ENCODE assay signal across 13 cellular contexts in the genomic region with DNA sequence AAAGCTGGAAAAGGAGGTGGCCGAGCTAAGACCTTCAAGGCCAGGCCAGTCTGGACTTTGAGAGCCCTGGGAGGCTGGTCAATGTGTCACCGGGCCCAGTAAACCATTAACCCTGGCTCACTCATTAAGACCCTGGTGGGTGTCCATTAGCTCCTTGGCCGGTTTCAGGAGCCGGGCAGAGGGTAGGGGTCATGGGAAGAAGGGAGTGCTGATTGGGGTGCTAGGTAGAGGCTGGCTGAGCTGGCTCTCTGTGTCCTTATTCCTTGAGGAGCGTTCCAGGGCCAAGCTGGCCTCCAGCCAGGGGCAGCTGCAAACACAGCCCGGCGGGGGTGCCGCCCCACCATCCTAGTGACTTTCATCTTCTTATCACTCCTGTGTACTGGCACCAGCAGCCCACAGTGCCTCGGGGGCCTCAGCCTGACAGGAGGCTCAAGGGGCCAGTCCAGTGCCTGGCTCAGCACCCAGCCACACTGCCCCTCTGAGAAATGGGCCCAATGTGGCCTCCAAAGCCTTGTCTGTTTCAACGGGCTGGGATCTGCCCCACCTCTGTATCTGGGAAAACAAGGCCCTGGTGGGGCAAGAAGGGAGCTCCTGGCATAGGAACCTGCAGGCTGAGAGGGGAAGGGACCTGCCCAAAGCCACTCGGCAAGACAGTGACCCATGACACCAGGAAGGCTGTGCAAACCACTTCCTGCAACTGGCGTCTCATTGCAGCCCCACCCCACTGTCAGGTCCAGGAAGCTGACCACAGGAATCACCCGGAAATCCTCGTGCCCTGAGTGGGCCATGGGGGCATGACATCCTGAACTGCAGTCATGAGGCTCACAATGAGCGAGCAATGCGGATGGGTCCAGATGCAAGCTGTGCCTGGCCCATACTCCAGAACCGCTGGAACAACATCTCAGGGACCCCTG. TPM values are rescaled to one million over a fixed set of nuclear protein-coding genes. Genes with fewer than 3 reads are reported as not detected.
DNase-seq lines count a peak whose midpoint lies in the region; ATAC-seq and TF ChIP-seq lines count a peak whose summit lies in the region.
"Had no signal": no experiment of that assay in that cellular context is flagged by ENCODE, and none has a peak within 500 bp of the region (broad histone marks: within the 10 kb centered on the region; RNA-seq: fewer than 3 reads in every experiment).

No MANE protein-coding gene starts in this region.

- no peaks in the 10 kb centered on the region for H3K9me3 Mint-ChIP-seq in CD14-positive monocyte
- no peaks in the 10 kb centered on the region for H3K9me3 Mint-ChIP-seq in natural killer cell treated with Interleukin-12 subunit alpha and Interleukin-12 subunit beta and Interleukin-15 and Interleukin-18, amount 100 ng/mL, for 72 hours
- H3K9me3 Mint-ChIP-seq: CD8-positive, alpha-beta memory T cell had no signal

- intact Hi-C loops in CD14-positive monocyte (cut with micrococcal nuclease), result no loop called here

- DNase-seq in CD14-positive monocyte (ENCODE audit: low spot score) (peak; percentile 85), LHCN-M2 (ENCODE audit: low read depth) (peak; percentile 39), epithelial cell of proximal tubule (ENCODE audit: low read depth) (peak; percentile 26), T-helper 9 cell (no peak)
- peak; percentile 85 for DNase-seq in natural killer cell treated with Interleukin-12 subunit alpha and Interleukin-12 subunit beta and Interleukin-15 and Interleukin-18, amount 100 ng/mL, for 72 hours (ENCODE audit: low spot score)
- DNase-seq: activated naive CD4-positive, alpha-beta T cell treated with anti-CD3 and anti-CD28 coated beads, Interleukin-2, amount 50 U/mL, for 16 hours; CD8-positive, alpha-beta memory T cell; NCI-H1930; PC-9 had no signal

- peak overlapping the region in 1 of 2 donors; percentile 11 for H3K4me3 Mint-ChIP-seq in CD14-positive monocyte
- peak overlapping the region; percentile 27 for H3K4me3 Mint-ChIP-seq in natural killer cell treated with Interleukin-12 subunit alpha and Interleukin-12 subunit beta and Interleukin-15 and Interleukin-18, amount 100 ng/mL, for 72 hours

- H3K36me3 Mint-ChIP-seq in CD14-positive monocyte, result peaks cover 16 to 43% of the 10 kb centered on the region in 2 donors
- H3K36me3 Mint-ChIP-seq in natural killer cell treated with Interleukin-12 subunit alpha and Interleukin-12 subunit beta and Interleukin-15 and Interleukin-18, amount 100 ng/mL, for 72 hours, result no peaks in the 10 kb centered on the region

- H3K27ac Mint-ChIP-seq in CD14-positive monocyte, result peak overlapping the region; percentile 69 to 88 (median 81)
- H3K27ac Mint-ChIP-seq in natural killer cell treated with Interleukin-12 subunit alpha and Interleukin-12 subunit beta and Interleukin-15 and Interleukin-18, amount 100 ng/mL, for 72 hours, result peak overlapping the region; percentile 66 to 78

- peaks cover 0 to 3% (median 0%) of the 10 kb centered on the region in 3 donors for H3K27me3 Mint-ChIP-seq in CD14-positive monocyte (ENCODE audit: low read depth in 3 of 3)
- no peaks in the 10 kb centered on the region for H3K27me3 Mint-ChIP-seq in natural killer cell treated with Interleukin-12 subunit alpha and Interleukin-12 subunit beta and Interleukin-15 and Interleukin-18, amount 100 ng/mL, for 72 hours
- H3K27me3 Mint-ChIP-seq: CD8-positive, alpha-beta memory T cell had no signal

- no peak overlapping the region for H3K4me3 ChIP-seq in epithelial cell of proximal tubule (ENCODE audit: low read depth, low read length)
- H3K4me3 ChIP-seq: PC-9 had no signal

- H3K4me1 Mint-ChIP-seq in CD14-positive monocyte, result peaks cover 39% of the 10 kb centered on the region
- peaks cover 14 to 36% of the 10 kb centered on the region in 2 donors for H3K4me1 Mint-ChIP-seq in natural killer cell treated with Interleukin-12 subunit alpha and Interleukin-12 subunit beta and Interleukin-15 and Interleukin-18, amount 100 ng/mL, for 72 hours (ENCODE audit: low read depth in 2 of 2)

- ATAC-seq in natural killer cell treated with Interleukin-12 subunit alpha and Interleukin-12 subunit beta and Interleukin-15 and Interleukin-18, amount 100 ng/mL, for 72 hours, result peak; percentile 81 to 85
- ATAC-seq in GM18873 (IDR thresholded peaks at IDR 0.05; ENCODE audit: low FRiP score, unreplicated experiment) (no peak), GM18519 (IDR thresholded peaks at IDR 0.05; ENCODE audit: low FRiP score, unreplicated experiment) (no peak), GM19351 (IDR thresholded peaks at IDR 0.05; ENCODE audit: unreplicated experiment) (no peak)

- TF ChIP-seq CTCF in CD14-positive monocyte (IDR thresholded peaks at IDR 0.05) (no peak), epithelial cell of proximal tubule (conservative IDR thresholded peaks at IDR 0.05; ENCODE audit: low read depth, low read length) (no peak)

RNA-seq across cellular contexts. Expression of gene RGL4, which starts 15.1 kb away (rescaled TPM):
- polyA plus RNA-seq in CD14-positive monocyte, result 1 to 10 TPM; 2.3 to 2.4 TPM
- total RNA-seq in LHCN-M2 (2014; rRNA removed) (not detected in 2 replicates), epithelial cell of proximal tubule (not detected in 2 replicates)
- polyA plus RNA-seq in LHCN-M2 (2012), result 0.07 TPM
- 10 to 100 TPM in 1 of 2 donors, 1 to 10 TPM in 1; 6.5 to 10.2 TPM for total RNA-seq in natural killer cell treated with Interleukin-12 subunit alpha and Interleukin-12 subunit beta and Interleukin-15 and Interleukin-18, amount 100 ng/mL, for 72 hours
- total RNA-seq: dermis microvascular lymphatic vessel endothelial cell, PC-9 had no signal

RNA-seq across cellular contexts. Expression of gene DRICH1, which starts 43.6 kb away (rescaled TPM):
- not detected for polyA plus RNA-seq in CD14-positive monocyte
- total RNA-seq in LHCN-M2 (2014; rRNA removed), result not detected in 2 replicates
- polyA plus RNA-seq in LHCN-M2 (2012), result 0.05 TPM
- total RNA-seq in epithelial cell of proximal tubule, result not detected in 2 replicates
- total RNA-seq in natural killer cell treated with Interleukin-12 subunit alpha and Interleukin-12 subunit beta and Interleukin-15 and Interleukin-18, amount 100 ng/mL, for 72 hours, result 1 to 10 TPM; 1.5 to 2.0 TPM
- total RNA-seq: dermis microvascular lymphatic vessel endothelial cell had no signal
- polyA plus RNA-seq: CD8-positive, alpha-beta memory T cell had no signal

Comparison
In these comparisons a context has a peak if more than half of its experiments do, and no peak if none do; other contexts are left out.
1. ATAC-seq: peak in natural killer cell treated with Interleukin-12 subunit alpha and Interleukin-12 subunit beta and Interleukin-15 and Interleukin-18, amount 100 ng/mL, for 72 hours (2 of 2); none in GM18873 (single experiment), GM18519 (single experiment) and GM19351 (single experiment).